1 cellular context compared by ENCODE assay signal in the genomic region with DNA sequence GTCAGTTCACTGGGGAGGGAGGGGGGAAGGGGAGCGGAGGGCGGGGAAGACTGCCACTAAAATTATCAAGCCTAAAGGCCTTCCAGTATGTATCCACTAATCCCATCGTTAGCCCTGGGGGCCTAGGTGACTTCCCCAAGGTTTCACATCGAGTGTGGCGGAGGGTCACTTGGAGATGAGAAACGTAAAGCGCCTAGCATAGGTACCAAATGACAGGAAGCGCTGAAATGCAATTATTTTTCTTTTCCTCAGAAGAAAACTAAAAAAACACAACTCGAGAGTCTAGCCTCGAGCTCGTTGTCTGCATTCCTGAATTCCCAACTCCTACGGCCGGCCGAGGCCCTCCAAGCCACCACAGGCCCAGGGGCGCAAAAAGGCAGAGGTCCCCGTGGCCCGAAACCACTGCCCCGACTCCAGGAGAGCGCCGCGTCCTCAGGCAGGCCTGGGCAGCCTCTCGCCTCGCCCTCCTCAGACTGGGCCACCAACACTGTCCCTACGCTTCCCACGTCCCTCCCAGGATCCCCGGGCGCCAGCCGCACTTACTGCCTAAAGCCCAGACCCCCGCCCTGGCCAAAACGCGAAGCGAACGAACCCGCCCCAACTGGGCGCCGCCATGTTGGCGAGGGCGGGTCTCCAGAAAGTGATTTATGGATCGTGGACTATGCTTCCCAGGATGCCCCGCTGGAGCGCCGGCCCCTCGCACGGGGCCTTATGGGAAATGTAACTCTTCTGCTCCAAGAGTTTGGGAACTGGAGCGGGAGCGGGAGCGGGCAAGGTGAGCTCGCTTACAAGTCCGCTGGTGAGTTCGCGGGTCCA.
A peak's percentile ranks its signal among the peaks of the same experiment; 100 is the strongest.
TF ChIP-seq lines count a peak whose summit lies in the region.

TSS of gene USP40 (minus strand) at position 642 of the 816 bp plus-strand sequence. CDS start 1,228 bp downstream, outside the sequence.

TF ChIP-seq in K562, 482 proteins besides CTCF, POLR2A, EP300 and RAD21 (continued from another document and continues in another):
- no peak for TF ChIP-seq MGA (IDR thresholded peaks at IDR 0.05)
- no peak for TF ChIP-seq ZNF780A (CRISPR knock-in tag; IDR thresholded peaks at IDR 0.05)
- no peak for TF ChIP-seq FOXM1 (IDR thresholded peaks at IDR 0.05; ENCODE audit: low read depth)
- TF ChIP-seq FOXM1 (CRISPR knock-in tag; IDR thresholded peaks at IDR 0.05; ENCODE audit: low read depth): no peak
- no peak for TF ChIP-seq RBM15 (IDR thresholded peaks at IDR 0.05; ENCODE audit: insufficient read depth, low read length)
- no peak for TF ChIP-seq GATA2 (CRISPR knock-in tag; IDR thresholded peaks at IDR 0.05)
- no peak for TF ChIP-seq ZNF140 (CRISPR knock-in tag; IDR thresholded peaks at IDR 0.05)
- TF ChIP-seq PHF20 (IDR thresholded peaks at IDR 0.05; ENCODE audit: partially characterized antibody): peak; percentile 87
- peak; percentile 72 for TF ChIP-seq ZNF143 (CRISPR knock-in tag; IDR thresholded peaks at IDR 0.05)
- no peak; a peak in 1 of 4 replicates for TF ChIP-seq ZNF639 (CRISPR knock-in tag; conservative IDR thresholded peaks at IDR 0.05 in 1 of 2, IDR thresholded peaks at IDR 0.05 in 1 of 2)
- no peak for TF ChIP-seq ZC3H8 (IDR thresholded peaks at IDR 0.05)
- no peak for TF ChIP-seq PTBP1 (IDR thresholded peaks at IDR 0.05; ENCODE audit: low read depth, low read length)
- TF ChIP-seq POLR2AphosphoS5 (IDR thresholded peaks at IDR 0.05; ENCODE audit: control insufficient read depth, insufficient read depth, low read depth, low read length): peak; percentile 73
- no peak for TF ChIP-seq ZNF436 (CRISPR knock-in tag; IDR thresholded peaks at IDR 0.05)
- no peak for TF ChIP-seq MTF1 (CRISPR knock-in tag; IDR thresholded peaks at IDR 0.05; ENCODE audit: borderline replicate concordance)
- TF ChIP-seq SRF (CRISPR knock-in tag; IDR thresholded peaks at IDR 0.05): no peak
- TF ChIP-seq BRF2 (IDR thresholded peaks at IDR 0.05; ENCODE audit: borderline replicate concordance, insufficient read depth, insufficient read length): no peak
- 0 out of 2 replicates have a peak, but pooled peaks have one; percentile 63 for TF ChIP-seq ZFPM2 (CRISPR knock-in tag; IDR thresholded peaks at IDR 0.05)
- TF ChIP-seq SMARCE1 (IDR thresholded peaks at IDR 0.05): no peak
- peak; percentile 80 for TF ChIP-seq POLR2B (IDR thresholded peaks at IDR 0.05; ENCODE audit: low read depth, partially characterized antibody)
- TF ChIP-seq, protein P1, sequence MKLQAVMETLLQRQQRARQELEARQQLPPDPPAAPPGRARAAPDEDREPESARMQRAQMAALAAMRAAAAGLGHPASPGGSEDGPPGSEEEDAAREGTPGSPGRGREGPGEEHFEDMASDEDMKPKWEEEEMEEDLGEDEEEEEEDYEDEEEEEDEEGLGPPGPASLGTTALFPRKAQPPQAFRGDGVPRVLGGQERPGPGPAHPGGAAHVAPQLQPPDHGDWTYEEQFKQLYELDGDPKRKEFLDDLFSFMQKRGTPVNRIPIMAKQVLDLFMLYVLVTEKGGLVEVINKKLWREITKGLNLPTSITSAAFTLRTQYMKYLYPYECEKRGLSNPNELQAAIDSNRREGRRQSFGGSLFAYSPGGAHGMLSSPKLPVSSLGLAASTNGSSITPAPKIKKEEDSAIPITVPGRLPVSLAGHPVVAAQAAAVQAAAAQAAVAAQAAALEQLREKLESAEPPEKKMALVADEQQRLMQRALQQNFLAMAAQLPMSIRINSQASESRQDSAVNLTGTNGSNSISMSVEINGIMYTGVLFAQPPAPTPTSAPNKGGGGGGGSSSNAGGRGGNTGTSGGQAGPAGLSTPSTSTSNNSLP (IDR thresholded peaks at IDR 0.05; ENCODE audit: borderline replicate concordance, low read depth, low read length): no peak
- TF ChIP-seq NFATC3 (IDR thresholded peaks at IDR 0.05): peak; percentile 99
- TF ChIP-seq, protein P2, sequence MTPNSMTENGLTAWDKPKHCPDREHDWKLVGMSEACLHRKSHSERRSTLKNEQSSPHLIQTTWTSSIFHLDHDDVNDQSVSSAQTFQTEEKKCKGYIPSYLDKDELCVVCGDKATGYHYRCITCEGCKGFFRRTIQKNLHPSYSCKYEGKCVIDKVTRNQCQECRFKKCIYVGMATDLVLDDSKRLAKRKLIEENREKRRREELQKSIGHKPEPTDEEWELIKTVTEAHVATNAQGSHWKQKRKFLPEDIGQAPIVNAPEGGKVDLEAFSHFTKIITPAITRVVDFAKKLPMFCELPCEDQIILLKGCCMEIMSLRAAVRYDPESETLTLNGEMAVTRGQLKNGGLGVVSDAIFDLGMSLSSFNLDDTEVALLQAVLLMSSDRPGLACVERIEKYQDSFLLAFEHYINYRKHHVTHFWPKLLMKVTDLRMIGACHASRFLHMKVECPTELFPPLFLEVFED (CRISPR knock-in tag; conservative IDR thresholded peaks at IDR 0.05): no peak
- TF ChIP-seq ZKSCAN8 (CRISPR knock-in tag; IDR thresholded peaks at IDR 0.05): no peak
- TF ChIP-seq THRA (IDR thresholded peaks at IDR 0.05): no peak
- no peak for TF ChIP-seq GTF2A2 (tag; IDR thresholded peaks at IDR 0.05)
- 0 out of 2 replicates have a peak, but pooled peaks have one; percentile 56 for TF ChIP-seq LCOR (CRISPR knock-in tag; IDR thresholded peaks at IDR 0.05)
- TF ChIP-seq CBX5 (IDR thresholded peaks at IDR 0.05; ENCODE audit: borderline replicate concordance, low read depth): no peak
- no peak for TF ChIP-seq RAD51 (IDR thresholded peaks at IDR 0.05; ENCODE audit: borderline replicate concordance, low read depth)
- no peak for TF ChIP-seq CBX3 (IDR thresholded peaks at IDR 0.05; ENCODE audit: borderline replicate concordance in 1 of 2, low read length in 2 of 2)
- peak in 1 of 2 experiments; percentile 50; a peak in 2 of 4 replicates for TF ChIP-seq MNT (conservative IDR thresholded peaks at IDR 0.05)
- no peak for TF ChIP-seq U2AF2 (optimal IDR thresholded peaks at IDR 0.05; ENCODE audit: low read depth, low read length)
- TF ChIP-seq ZBTB7A (IDR thresholded peaks at IDR 0.05; ENCODE audit: borderline replicate concordance, control insufficient read depth, low read depth, low read length): peak; percentile 34; the same call in 1 of the 2 replicates
- no peak for TF ChIP-seq ZNF354B (CRISPR knock-in tag; IDR thresholded peaks at IDR 0.05)
- TF ChIP-seq KDM2B (CRISPR knock-in tag; IDR thresholded peaks at IDR 0.05): no peak
- TF ChIP-seq CEBPB (tag; IDR thresholded peaks at IDR 0.05): no peak
